In the genomic region with DNA sequence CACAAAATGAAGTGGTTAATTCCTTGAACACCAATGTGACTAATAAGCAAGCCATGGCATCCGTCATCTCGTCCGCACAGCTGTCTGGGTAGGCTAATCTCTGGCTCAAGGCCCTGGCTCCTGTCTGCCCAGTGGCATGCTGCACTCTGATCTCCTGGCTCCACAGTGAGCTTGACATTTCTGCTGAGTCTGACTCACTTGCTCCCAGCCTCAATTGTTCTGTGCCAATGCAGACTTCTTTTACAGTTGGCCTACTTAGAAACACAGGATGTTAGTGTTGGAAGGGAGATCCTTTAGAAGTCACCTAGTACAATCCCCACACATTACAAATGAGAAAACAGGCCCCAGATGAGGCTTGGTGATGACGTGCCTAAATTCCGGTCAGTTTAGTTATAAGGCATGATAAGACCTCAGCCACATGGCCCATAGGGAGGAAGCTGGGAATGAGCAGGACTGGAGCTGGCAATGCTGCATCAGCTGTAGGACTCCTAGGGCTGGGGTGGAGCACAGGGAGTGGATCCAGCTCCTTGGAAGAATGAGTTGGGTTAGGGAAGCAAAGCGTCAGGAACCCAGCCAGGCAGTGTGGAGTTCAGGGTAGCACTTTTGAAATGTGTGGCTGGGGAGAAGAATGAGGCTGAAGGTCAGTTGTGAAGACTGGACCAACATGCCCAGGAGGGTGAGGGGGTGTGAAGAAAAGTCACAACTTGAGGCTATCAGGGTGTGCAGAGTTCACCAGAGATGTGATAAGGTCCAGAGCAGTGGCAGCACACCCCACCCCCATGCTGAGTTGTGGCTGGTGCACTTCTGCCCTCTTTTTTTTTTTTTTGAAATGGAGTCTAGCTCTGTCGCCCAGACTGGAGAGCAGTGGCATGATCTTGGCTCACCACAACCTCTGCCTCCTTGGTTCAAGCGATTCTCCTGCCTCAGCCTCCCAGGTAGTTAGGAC, we compare ENCODE assay signal across 10 cellular contexts.
A peak's percentile ranks its signal among the peaks of the same experiment; 100 is the strongest.
DNase-seq lines count a peak whose midpoint lies in the region; ATAC-seq, FAIRE-seq and TF ChIP-seq lines count a peak whose summit lies in the region.
"Had no signal": no experiment of that assay in that cellular context is flagged by ENCODE, and none has a peak within 500 bp of the region (broad histone marks: within the 10 kb centered on the region; RNA-seq: fewer than 3 reads in every experiment).

No MANE protein-coding gene starts in this region.

- no peaks in the 10 kb centered on the region for H3K27me3 ChIP-seq in suprapubic skin

- BruUV-seq in MCF 10A (replicated peaks; lab: Mats Ljungman, UMichigan), result TSS peak; percentile 52

- peaks cover 23% of the 10 kb centered on the region for H3K4me1 Mint-ChIP-seq in MCF 10A (ENCODE audit: insufficient read depth, unreplicated experiment)
- peaks cover 8% of the 10 kb centered on the region for H3K4me1 Mint-ChIP-seq in T-helper 17 cell
- peaks cover 30% of the 10 kb centered on the region for H3K4me1 Mint-ChIP-seq in activated CD8-positive, alpha-beta memory T cell treated with anti-CD3 and anti-CD28 coated beads, Interleukin-2, amount 10 ng/mL, durations not matched to agents 7 days and 5 days

- H3K9ac ChIP-seq in kidney (ENCODE audit: low read length in 2 of 2), result no peak overlapping the region

- no peaks in the 10 kb centered on the region for H3K36me3 ChIP-seq in kidney (ENCODE audit: control insufficient read depth in 1 of 2, insufficient read depth in 2 of 2, low read length in 2 of 2)
- H3K36me3 ChIP-seq in suprapubic skin, result no peaks in the 10 kb centered on the region

- no peak for ATAC-seq in T-helper 17 cell
- no peak for ATAC-seq in activated CD8-positive, alpha-beta memory T cell treated with anti-CD3 and anti-CD28 coated beads, Interleukin-2, amount 10 ng/mL, durations not matched to agents 7 days and 5 days

- H3K4me3 ChIP-seq in kidney (ENCODE audit: low read length in 2 of 2) (peak overlapping the region in 1 of 2 donors; percentile 19), suprapubic skin (no peak overlapping the region)

- TF ChIP-seq CTCF in MCF 10A (IDR thresholded peaks at IDR 0.05; ENCODE audit: unreplicated experiment) (no peak), kidney (IDR thresholded peaks at IDR 0.05; ENCODE audit: borderline replicate concordance, extremely low read depth, insufficient read depth) (no peak), suprapubic skin (IDR thresholded peaks at IDR 0.05) (no peak)

- no peak for TF ChIP-seq EP300 in suprapubic skin (IDR thresholded peaks at IDR 0.05)

- no peaks in the 10 kb centered on the region for H3K9me3 ChIP-seq in kidney (ENCODE audit: control insufficient read depth in 1 of 2, low read length in 2 of 2)
- H3K9me3 ChIP-seq in suprapubic skin, result no peaks in the 10 kb centered on the region
- no peaks in the 10 kb centered on the region for H3K9me3 ChIP-seq in T-helper 17 cell (ENCODE audit: control insufficient read depth, low read length, poor library complexity, severe bottlenecking)

- H3K27ac ChIP-seq in kidney (ENCODE audit: low read depth in 2 of 2, low read length in 2 of 2) (peak overlapping the region; percentile 68 to 73), suprapubic skin (peak overlapping the region; percentile 77)

- H3K36me3 Mint-ChIP-seq in MCF 10A (ENCODE audit: insufficient read depth, unreplicated experiment), result no peaks in the 10 kb centered on the region
- no peaks in the 10 kb centered on the region for H3K36me3 Mint-ChIP-seq in T-helper 17 cell (ENCODE audit: low read depth)
- H3K36me3 Mint-ChIP-seq in activated CD8-positive, alpha-beta memory T cell treated with anti-CD3 and anti-CD28 coated beads, Interleukin-2, amount 10 ng/mL, durations not matched to agents 7 days and 5 days, result peaks cover 11% of the 10 kb centered on the region

- peak; percentile 77 for DNase-seq in HTR-8/SVneo (ENCODE audit: insufficient read length, low spot score)
- peak; percentile 93 for DNase-seq in MCF 10A (ENCODE audit: unreplicated experiment)
- peak; percentile 85 for DNase-seq in kidney
- DNase-seq in suprapubic skin (ENCODE audit: low spot score in 2 of 2), result peak in 1 of 2 donors; percentile 68
- DNase-seq in HEK293T (ENCODE audit: extremely low spot score), result no peak
- DNase-seq in T-helper 17 cell, result no peak
- no peak for DNase-seq in activated CD8-positive, alpha-beta memory T cell treated with anti-CD3 and anti-CD28 coated beads, Interleukin-2, amount 10 ng/mL, durations not matched to agents 7 days and 5 days
- DNase-seq in SIG-M5 (lab: John Stamatoyannopoulos, UW), result no peak
- DNase-seq: NCI-H524 treated with DMSO at 0.1 percent for 48 hours; stimulated activated CD4-positive, alpha-beta T cell treated with anti-CD3 and anti-CD28 coated beads, Interleukin-2, amount 100 ng/mL, for 48 hours had no signal

- POLR2A ChIA-PET in MCF 10A (lab: Yijun Ruan, JAX) (interaction anchor here (0.9 to 4.0 kb wide), 8 partner anchors 9 to 330 kb away, joined by 3 to 44 read pairs (median 6); a partner anchor contains a TSS), HEK293T (lab: Yijun Ruan, JAX) (no interaction called here)

- peaks cover 20 to 21% of the 10 kb centered on the region in 2 donors for H3K4me1 ChIP-seq in kidney (ENCODE audit: control insufficient read depth in 1 of 2, insufficient read depth in 1 of 2, low read depth in 1 of 2, low read length in 2 of 2)
- peaks cover 42% of the 10 kb centered on the region for H3K4me1 ChIP-seq in suprapubic skin

- peak; percentile 46 for FAIRE-seq in HTR-8/SVneo (lab: Jason Lieb, UNC)
- peak; percentile 27 for FAIRE-seq in kidney (lab: Jason Lieb, UNC)

- H3K4me3 Mint-ChIP-seq in MCF 10A (ENCODE audit: unreplicated experiment) (no peak overlapping the region), T-helper 17 cell (no peak overlapping the region)
- H3K4me3 Mint-ChIP-seq in activated CD8-positive, alpha-beta memory T cell treated with anti-CD3 and anti-CD28 coated beads, Interleukin-2, amount 10 ng/mL, durations not matched to agents 7 days and 5 days, result no peak overlapping the region

- H3K9me3 Mint-ChIP-seq in MCF 10A (ENCODE audit: unreplicated experiment), result no peaks in the 10 kb centered on the region
- H3K9me3 Mint-ChIP-seq in activated CD8-positive, alpha-beta memory T cell treated with anti-CD3 and anti-CD28 coated beads, Interleukin-2, amount 10 ng/mL, durations not matched to agents 7 days and 5 days (ENCODE audit: low read depth), result peaks cover 4% of the 10 kb centered on the region

- H3K27ac Mint-ChIP-seq in MCF 10A (ENCODE audit: low read depth, unreplicated experiment) (no peak overlapping the region), T-helper 17 cell (no peak overlapping the region)
- no peak overlapping the region for H3K27ac Mint-ChIP-seq in activated CD8-positive, alpha-beta memory T cell treated with anti-CD3 and anti-CD28 coated beads, Interleukin-2, amount 10 ng/mL, durations not matched to agents 7 days and 5 days

- CTCF ChIA-PET in MCF 10A (lab: Yijun Ruan, JAX), result interaction anchor here (0.6 to 2.4 kb wide), 11 partner anchors 9 to 132 kb away, joined by 3 to 8 read pairs (median 5); no protein-coding TSS in a partner anchor
- CTCF ChIA-PET in HEK293T (lab: Yijun Ruan, JAX), result interaction anchor here (0.6 to 1.0 kb wide), 3 partner anchors 19 to 822 kb away, joined by 4 to 5 read pairs (median 5); no protein-coding TSS in a partner anchor
- CTCF ChIA-PET in activated CD8-positive, alpha-beta memory T cell treated with anti-CD3 and anti-CD28 coated beads, Interleukin-2, amount 10 ng/mL, durations not matched to agents 7 days and 5 days (lab: Charles Lee), result interaction anchor here (0.9 to 2.4 kb wide), 4 partner anchors 10 to 44 kb away, joined by 3 to 14 read pairs (median 4); no protein-coding TSS in a partner anchor

- TF ChIP-seq POLR2A in suprapubic skin (IDR thresholded peaks at IDR 0.05), result no peak

- intact Hi-C loops in MCF 10A (cut with micrococcal nuclease), result no loop called here
- intact Hi-C loops in kidney (cut with DNase I), result no loop called here

- no peaks in the 10 kb centered on the region for H3K27me3 Mint-ChIP-seq in MCF 10A (ENCODE audit: insufficient read depth, unreplicated experiment)
- peaks cover 4% of the 10 kb centered on the region for H3K27me3 Mint-ChIP-seq in T-helper 17 cell
- H3K27me3 Mint-ChIP-seq in activated CD8-positive, alpha-beta memory T cell treated with anti-CD3 and anti-CD28 coated beads, Interleukin-2, amount 10 ng/mL, durations not matched to agents 7 days and 5 days, result no peaks in the 10 kb centered on the region

- WGBS in suprapubic skin, result 29% methylated on average over 8 of the region's 8 CpGs

TF ChIP-seq in HEK293T, 16 proteins besides CTCF, POLR2A, EP300 and RAD21:
- no peak for TF ChIP-seq ZNF384 (IDR thresholded peaks at IDR 0.05)
- TF ChIP-seq NFRKB (IDR thresholded peaks at IDR 0.05), result no peak
- no peak for TF ChIP-seq ELF4 (IDR thresholded peaks at IDR 0.05)
- TF ChIP-seq BHLHE40 (IDR thresholded peaks at IDR 0.05; ENCODE audit: borderline replicate concordance), result no peak
- TF ChIP-seq LEF1 (IDR thresholded peaks at IDR 0.05; ENCODE audit: borderline replicate concordance), result no peak
- no peak for TF ChIP-seq FOXA1 (IDR thresholded peaks at IDR 0.05)
- no peak for TF ChIP-seq FOXM1 (IDR thresholded peaks at IDR 0.05; ENCODE audit: borderline replicate concordance)
- TF ChIP-seq CTBP1 (IDR thresholded peaks at IDR 0.05; ENCODE audit: borderline replicate concordance), result no peak
- TF ChIP-seq, protein P1, sequence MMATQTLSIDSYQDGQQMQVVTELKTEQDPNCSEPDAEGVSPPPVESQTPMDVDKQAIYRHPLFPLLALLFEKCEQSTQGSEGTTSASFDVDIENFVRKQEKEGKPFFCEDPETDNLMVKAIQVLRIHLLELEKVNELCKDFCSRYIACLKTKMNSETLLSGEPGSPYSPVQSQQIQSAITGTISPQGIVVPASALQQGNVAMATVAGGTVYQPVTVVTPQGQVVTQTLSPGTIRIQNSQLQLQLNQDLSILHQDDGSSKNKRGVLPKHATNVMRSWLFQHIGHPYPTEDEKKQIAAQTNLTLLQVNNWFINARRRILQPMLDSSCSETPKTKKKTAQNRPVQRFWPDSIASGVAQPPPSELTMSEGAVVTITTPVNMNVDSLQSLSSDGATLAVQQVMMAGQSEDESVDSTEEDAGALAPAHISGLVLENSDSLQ (IDR thresholded peaks at IDR 0.05), result no peak
- TF ChIP-seq HDGF (IDR thresholded peaks at IDR 0.05; ENCODE audit: borderline replicate concordance), result no peak
- TF ChIP-seq TARDBP (IDR thresholded peaks at IDR 0.05), result no peak
- TF ChIP-seq L3MBTL2 (conservative IDR thresholded peaks at IDR 0.05), result no peak
- TF ChIP-seq FOXK2 (IDR thresholded peaks at IDR 0.05), result no peak
- TF ChIP-seq SUZ12 (IDR thresholded peaks at IDR 0.05), result no peak
- no peak for TF ChIP-seq ARNT (IDR thresholded peaks at IDR 0.05)
- no peak for TF ChIP-seq SP1 (IDR thresholded peaks at IDR 0.05)

Comparison
In these comparisons a context has a peak if more than half of its experiments do, and no peak if none do; other contexts are left out.
1. DNase-seq: peak in HTR-8/SVneo (single experiment), MCF 10A (single experiment) and kidney (single experiment); none in HEK293T (single experiment), T-helper 17 cell (0 of 3), activated CD8-positive, alpha-beta memory T cell treated with anti-CD3 and anti-CD28 coated beads, Interleukin-2, amount 10 ng/mL, durations not matched to agents 7 days and 5 days (single experiment) and SIG-M5 (single experiment).